1 cellular context compared by ENCODE assay signal in the genomic region with DNA sequence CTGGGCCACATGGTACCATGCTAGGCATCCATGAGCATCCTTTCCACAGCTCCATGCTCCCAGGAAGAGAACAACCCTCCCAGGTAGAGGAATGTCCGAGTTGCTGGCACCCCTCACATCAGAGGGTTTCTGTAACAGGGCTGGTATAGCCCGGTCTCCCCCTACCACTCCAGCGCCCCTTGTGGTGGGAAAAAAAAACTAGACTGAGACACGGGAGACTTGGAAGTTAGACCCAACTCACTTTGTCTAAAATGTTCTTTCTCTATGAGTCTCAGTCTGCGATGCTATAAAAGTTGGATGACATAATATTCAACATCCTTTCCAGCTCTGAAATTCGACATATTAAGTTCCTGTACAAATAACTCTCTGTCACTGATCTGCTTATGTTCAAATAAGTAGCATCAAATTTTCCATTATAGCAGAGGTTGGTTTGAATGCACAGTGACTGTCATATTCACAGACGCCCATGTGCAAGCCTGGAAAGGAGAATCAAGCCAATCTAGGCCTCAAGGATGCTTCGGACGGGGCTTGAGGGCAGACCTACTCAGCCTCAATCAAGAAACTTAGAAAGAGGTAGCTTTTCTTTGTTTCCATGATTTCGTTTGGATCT.
TF ChIP-seq lines count a peak whose summit lies in the region.

No MANE protein-coding gene starts in this region.

TF ChIP-seq in K562, 482 proteins besides CTCF, POLR2A, EP300 and RAD21:
- TF ChIP-seq KAT2B (IDR thresholded peaks at IDR 0.05; ENCODE audit: low read depth, low read length) (no peak), SMC3 (conservative IDR thresholded peaks at IDR 0.05; ENCODE audit: insufficient read depth, low read depth, low read length) (0 out of 2 replicates have a peak, but pooled peaks have one; percentile 12), SMAD1 (IDR thresholded peaks at IDR 0.05; ENCODE audit: low read depth, low read length, partially characterized antibody) (no peak)
TF ChIP-seq in K562: peak in this region for 1.
